In the genomic region with DNA sequence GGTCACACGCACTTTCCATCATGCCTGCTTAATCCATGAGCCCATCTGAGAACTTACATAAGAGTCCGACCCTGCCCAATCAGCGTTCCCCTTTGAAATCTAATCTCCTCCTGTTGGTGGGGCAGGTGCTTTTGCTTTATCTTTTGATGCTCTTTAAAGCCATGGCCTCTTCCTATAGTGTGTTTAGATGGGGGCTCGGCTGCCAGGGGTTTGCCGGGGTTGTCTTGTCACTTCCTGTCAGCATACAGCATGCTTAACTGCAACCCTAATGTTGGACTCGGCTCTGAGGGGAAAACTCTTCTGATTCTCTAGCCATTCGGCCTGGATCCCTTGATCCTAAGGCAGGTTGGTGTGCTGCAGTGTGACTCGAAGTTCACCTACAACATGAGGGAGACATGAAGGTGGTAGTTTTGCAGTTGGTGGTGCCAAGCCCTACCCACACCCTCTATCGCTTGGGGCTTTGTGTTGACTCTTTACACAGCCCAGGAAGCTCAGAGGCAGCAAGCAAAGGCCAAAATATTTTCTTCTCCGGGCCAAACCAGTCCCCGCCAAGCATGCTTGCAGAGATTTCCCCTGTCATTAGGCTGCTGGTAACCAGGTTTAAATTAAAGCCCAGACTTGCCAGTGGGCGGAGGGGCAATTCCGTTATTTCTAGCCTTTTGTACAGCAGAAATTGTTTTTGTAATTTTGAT, we compare ENCODE assay signal across 21 cellular contexts.
A peak's percentile ranks its signal among the peaks of the same experiment; 100 is the strongest.
DNase-seq lines count a peak whose midpoint lies in the region; ATAC-seq and TF ChIP-seq lines count a peak whose summit lies in the region.
"Had no signal": no experiment of that assay in that cellular context is flagged by ENCODE, and none has a peak within 500 bp of the region (broad histone marks: within the 10 kb centered on the region; RNA-seq: fewer than 3 reads in every experiment).

No MANE protein-coding gene starts in this region.

- H2AFZ ChIP-seq in Loucy (ENCODE audit: low read length) = peak overlapping the region; percentile 8; the same call in 1 of the 2 replicates

- peak overlapping the region; percentile 49 to 72 for H3K27ac ChIP-seq in coronary artery
- H3K27ac ChIP-seq in right cardiac atrium (ENCODE audit: low read length) = peak overlapping the region; percentile 72
- H3K27ac ChIP-seq in thoracic aorta = peak overlapping the region; percentile 56 to 58
- H3K27ac ChIP-seq in CD8-positive, alpha-beta T cell (ENCODE audit: low read depth, low read length) = no peak overlapping the region
- H3K27ac ChIP-seq: HL-60 had no signal

- no peaks in the 10 kb centered on the region; the same call in 1 of the 2 replicates for H3K27me3 Mint-ChIP-seq in HFFc6 (ENCODE audit: insufficient read depth)
- H3K27me3 Mint-ChIP-seq in CD8-positive, alpha-beta T cell (ENCODE audit: low read depth) = peaks cover 3% of the 10 kb centered on the region

- DNase-seq in coronary artery (ENCODE audit: low spot score) (no peak), right cardiac atrium (peak in 1 of 3 donors; percentile 53), thoracic aorta (ENCODE audit: low spot score) (no peak), HFFc6 (no peak), RPMI8226 (no peak)
- no peak for DNase-seq in CD8-positive, alpha-beta T cell
- DNase-seq: ACHN, AML-193, Caco-2, DMS153, HCEC 1CT, NCI-H1436, NCI-H2029, NCI-H2171, NCI-H510A treated with DMSO at 0.1 percent for 48 hours, SHP77, SK-N-SH had no signal

- no peaks in the 10 kb centered on the region for H3K9me3 Mint-ChIP-seq in HFFc6
- no peaks in the 10 kb centered on the region for H3K9me3 Mint-ChIP-seq in CD8-positive, alpha-beta T cell

- POLR2A ChIA-PET in CD8-positive, alpha-beta T cell (lab: Charles Lee) = no interaction called here

- peaks cover 25% of the 10 kb centered on the region for H3K4me1 Mint-ChIP-seq in HFFc6 (ENCODE audit: low read depth)
- H3K4me1 Mint-ChIP-seq in CD8-positive, alpha-beta T cell (ENCODE audit: low read depth) = no peaks in the 10 kb centered on the region

- H3K4me3 ChIP-seq in Loucy (ENCODE audit: low read length, poor library complexity, severe bottlenecking) (no peak overlapping the region), coronary artery (no peak overlapping the region), right cardiac atrium (ENCODE audit: low read length) (no peak overlapping the region), thoracic aorta (no peak overlapping the region)
- H3K4me3 ChIP-seq in CD8-positive, alpha-beta T cell (ENCODE audit: low read depth, low read length) = no peak overlapping the region
- H3K4me3 ChIP-seq: K562 had no signal

- H3K27me3 ChIP-seq in Loucy (ENCODE audit: insufficient read depth, low read length, poor library complexity, severe bottlenecking) (no peaks in the 10 kb centered on the region), right cardiac atrium (ENCODE audit: control insufficient read depth, insufficient read depth) (no peaks in the 10 kb centered on the region), thoracic aorta (replicated peaks; ENCODE audit: insufficient read depth) (no peaks in the 10 kb centered on the region)
- H3K27me3 ChIP-seq in CD8-positive, alpha-beta T cell (ENCODE audit: insufficient read depth, low read length) = no peaks in the 10 kb centered on the region

- H3K4me1 ChIP-seq in Loucy (ENCODE audit: insufficient read depth, low read length, poor library complexity, severe bottlenecking) (peaks cover 9% of the 10 kb centered on the region), right cardiac atrium (ENCODE audit: control insufficient read depth, insufficient read depth, low read length) (peaks cover 11% of the 10 kb centered on the region), thoracic aorta (ENCODE audit: control insufficient read depth in 1 of 2, low read depth in 2 of 2) (peaks cover 53 to 97% of the 10 kb centered on the region in 2 donors)
- no peaks in the 10 kb centered on the region for H3K4me1 ChIP-seq in CD8-positive, alpha-beta T cell (ENCODE audit: insufficient read depth, low read length)
- H3K4me1 ChIP-seq: Caco-2 had no signal

- H3K79me2 ChIP-seq in Loucy (ENCODE audit: insufficient read depth, low read length) = no peaks in the 10 kb centered on the region

- no peak overlapping the region for H3K4me3 Mint-ChIP-seq in HFFc6
- no peak overlapping the region for H3K4me3 Mint-ChIP-seq in CD8-positive, alpha-beta T cell

- H3F3A ChIP-seq in Loucy (ENCODE audit: low read depth) = no peaks in the 10 kb centered on the region

- ATAC-seq in right cardiac atrium (peak in 1 of 2 donors; percentile 27), thoracic aorta (ENCODE audit: insufficient number of reproducible peaks, low FRiP score, low read depth) (no peak)
- no peak for ATAC-seq in CD8-positive, alpha-beta T cell
- ATAC-seq: K562, Panc1 had no signal

- H3K27ac Mint-ChIP-seq in HFFc6 = no peak overlapping the region
- no peak overlapping the region for H3K27ac Mint-ChIP-seq in CD8-positive, alpha-beta T cell

- CTCF ChIA-PET in CD8-positive, alpha-beta T cell (lab: Charles Lee) = no interaction called here

- H3K9me3 ChIP-seq in Loucy (ENCODE audit: insufficient read depth, low read depth, low read length) = no peaks in the 10 kb centered on the region
- no peaks in the 10 kb centered on the region for H3K9me3 ChIP-seq in right cardiac atrium (ENCODE audit: control insufficient read depth, low read length)
- H3K9me3 ChIP-seq in thoracic aorta = no peaks in the 10 kb centered on the region
- no peaks in the 10 kb centered on the region for H3K9me3 ChIP-seq in CD8-positive, alpha-beta T cell (ENCODE audit: low read length)
- H3K9me3 ChIP-seq: Caco-2, SK-N-SH had no signal

- intact Hi-C loops in right cardiac atrium (cut with DNase I) = no loop called here
- intact Hi-C loops in CD8-positive, alpha-beta T cell (cut with DNase I, micrococcal nuclease) = no loop called here

- no peaks in the 10 kb centered on the region for H3K9me2 ChIP-seq in Loucy (replicated peaks; ENCODE audit: low read depth, low read length)
- H3K9me2 ChIP-seq: SK-N-SH had no signal

- peak overlapping the region; percentile 16 for H3K4me2 ChIP-seq in Loucy (ENCODE audit: low read depth, low read length, poor library complexity, severe bottlenecking)
- H3K4me2 ChIP-seq: SK-N-SH had no signal

- peaks cover 10% of the 10 kb centered on the region for H3K36me3 Mint-ChIP-seq in HFFc6 (ENCODE audit: low read depth)
- no peaks in the 10 kb centered on the region for H3K36me3 Mint-ChIP-seq in CD8-positive, alpha-beta T cell

- H4K20me1 ChIP-seq in Loucy (ENCODE audit: insufficient read depth, low read length, poor library complexity, severe bottlenecking) = no peaks in the 10 kb centered on the region

- no peak for TF ChIP-seq CTCF in Loucy (conservative IDR thresholded peaks at IDR 0.05; ENCODE audit: low read length)
- no peak for TF ChIP-seq CTCF in coronary artery (IDR thresholded peaks at IDR 0.05)
- TF ChIP-seq CTCF in thoracic aorta (IDR thresholded peaks at IDR 0.05) = no peak
- TF ChIP-seq CTCF in HFFc6 (IDR thresholded peaks at IDR 0.05) = no peak
- no peak for TF ChIP-seq CTCF in CD8-positive, alpha-beta T cell (IDR thresholded peaks at IDR 0.05)

- 57% methylated on average over 13 of the region's 13 CpGs for whole genome bisulfite sequencing in right cardiac atrium

- H3K36me3 ChIP-seq in Loucy (ENCODE audit: insufficient read depth, low read length) (0 out of 2 replicates have a peak, but pooled peaks cover 2% of the 10 kb centered on the region), thoracic aorta (no peaks in the 10 kb centered on the region)
- no peaks in the 10 kb centered on the region for H3K36me3 ChIP-seq in CD8-positive, alpha-beta T cell (ENCODE audit: insufficient read depth, low read length)

- H3K9ac ChIP-seq in Loucy (ENCODE audit: low read depth, low read length, poor library complexity, severe bottlenecking) = no peak overlapping the region
- H3K9ac ChIP-seq: SK-N-SH had no signal
